12 cellular contexts compared by ENCODE assay signal in genomic region chr5:74578356-74579044, GRCh38.
DNase-seq lines count a peak whose midpoint lies in the region; ATAC-seq and TF ChIP-seq lines count a peak whose summit lies in the region.
"Had no signal": no experiment of that assay in that cellular context is flagged by ENCODE, and none has a peak within 500 bp of the region (broad histone marks: within the 10 kb centered on the region; RNA-seq: fewer than 3 reads in every experiment).

No MANE protein-coding gene starts in this region.

- H3K4me3 Mint-ChIP-seq in CD4-positive, CD25-positive, alpha-beta regulatory T cell, result peak overlapping the region in 1 of 4 donors; percentile 24
- peak overlapping the region; percentile 71 for H3K4me3 Mint-ChIP-seq in activated T-helper 17 cell treated with anti-CD3 and anti-CD28 coated beads, Interleukin-2, amount 50 U/mL, for 72 hours
- H3K4me3 Mint-ChIP-seq: H9 had no signal

- H3K27ac ChIP-seq in CD4-positive, CD25-positive, alpha-beta regulatory T cell (ENCODE audit: insufficient read depth, low read length, poor library complexity, severe bottlenecking), result no peak overlapping the region

- no peaks in the 10 kb centered on the region for H3K36me3 ChIP-seq in CD4-positive, CD25-positive, alpha-beta regulatory T cell (ENCODE audit: control insufficient read depth, insufficient read depth, low read length)

- no peaks in the 10 kb centered on the region for H3K27me3 Mint-ChIP-seq in CD4-positive, CD25-positive, alpha-beta regulatory T cell
- H3K27me3 Mint-ChIP-seq in activated T-helper 17 cell treated with anti-CD3 and anti-CD28 coated beads, Interleukin-2, amount 50 U/mL, for 72 hours, result peaks cover 3% of the 10 kb centered on the region

- no peak for TF ChIP-seq CTCF in foreskin fibroblast (IDR thresholded peaks at IDR 0.05; ENCODE audit: low read depth, low read length)

- H3K9me3 ChIP-seq in CD4-positive, CD25-positive, alpha-beta regulatory T cell (ENCODE audit: control insufficient read depth in 2 of 2, low read length in 2 of 2), result no peaks in the 10 kb centered on the region

- H3K4me1 Mint-ChIP-seq in CD4-positive, CD25-positive, alpha-beta regulatory T cell, result peaks cover 10 to 34% (median 25%) of the 10 kb centered on the region in 4 donors
- H3K4me1 Mint-ChIP-seq in activated T-helper 17 cell treated with anti-CD3 and anti-CD28 coated beads, Interleukin-2, amount 50 U/mL, for 72 hours, result peaks cover 33% of the 10 kb centered on the region

- no peak for ATAC-seq in CD4-positive, CD25-positive, alpha-beta regulatory T cell (ENCODE audit: low read depth in 2 of 2)
- ATAC-seq in GM18861 (IDR thresholded peaks at IDR 0.05; ENCODE audit: unreplicated experiment) (peak; percentile 34), HG02885 (IDR thresholded peaks at IDR 0.05; ENCODE audit: poor library complexity, unreplicated experiment) (peak; percentile 61), HG03571 (IDR thresholded peaks at IDR 0.05; ENCODE audit: unreplicated experiment) (no peak)
- ATAC-seq in activated T-helper 17 cell treated with anti-CD3 and anti-CD28 coated beads, Interleukin-2, amount 50 U/mL, for 72 hours (replicated peaks), result peak; percentile 56
- ATAC-seq: right cardiac atrium had no signal

- peak overlapping the region; percentile 51 for H3K4me3 ChIP-seq in CD4-positive, CD25-positive, alpha-beta regulatory T cell (ENCODE audit: low read depth, low read length)
- H3K4me3 ChIP-seq in foreskin fibroblast (ENCODE audit: low read depth in 1 of 2, low read length in 2 of 2), result no peak overlapping the region

- H3K4me1 ChIP-seq in CD4-positive, CD25-positive, alpha-beta regulatory T cell (ENCODE audit: control insufficient read depth, insufficient read depth, low read length, poor library complexity, severe bottlenecking), result peaks cover 34% of the 10 kb centered on the region

- peak overlapping the region in 2 of 3 donors; percentile 22 to 81 for H3K27ac Mint-ChIP-seq in CD4-positive, CD25-positive, alpha-beta regulatory T cell
- H3K27ac Mint-ChIP-seq in activated T-helper 17 cell treated with anti-CD3 and anti-CD28 coated beads, Interleukin-2, amount 50 U/mL, for 72 hours, result peak overlapping the region; percentile 96
- H3K27ac Mint-ChIP-seq: H9 had no signal

- peaks cover 1% of the 10 kb centered on the region for H3K27me3 ChIP-seq in CD4-positive, CD25-positive, alpha-beta regulatory T cell (ENCODE audit: control insufficient read depth, insufficient read depth, low read length)

- DNase-seq in CD4-positive, CD25-positive, alpha-beta regulatory T cell, result no peak
- no peak for DNase-seq in GOT3 (lab: John Stamatoyannopoulos, UW)
- no peak for DNase-seq in foreskin fibroblast
- no peak for DNase-seq in NCI-H345 (lab: John Stamatoyannopoulos, UW)
- DNase-seq: cortex of kidney, H9, KG1, right cardiac atrium had no signal

- H3K9me3 Mint-ChIP-seq in CD4-positive, CD25-positive, alpha-beta regulatory T cell, result no peaks in the 10 kb centered on the region
- peaks cover 4% of the 10 kb centered on the region for H3K9me3 Mint-ChIP-seq in activated T-helper 17 cell treated with anti-CD3 and anti-CD28 coated beads, Interleukin-2, amount 50 U/mL, for 72 hours
- H3K9me3 Mint-ChIP-seq: H9 had no signal

- no peaks in the 10 kb centered on the region for H3K36me3 Mint-ChIP-seq in CD4-positive, CD25-positive, alpha-beta regulatory T cell
- peaks cover 12% of the 10 kb centered on the region for H3K36me3 Mint-ChIP-seq in activated T-helper 17 cell treated with anti-CD3 and anti-CD28 coated beads, Interleukin-2, amount 50 U/mL, for 72 hours (ENCODE audit: low read depth)

Comparison
In these comparisons a context has a peak if more than half of its experiments do, and no peak if none do; other contexts are left out.
1. ATAC-seq: peak in GM18861 (single experiment), HG02885 (single experiment) and activated T-helper 17 cell treated with anti-CD3 and anti-CD28 coated beads, Interleukin-2, amount 50 U/mL, for 72 hours (single experiment); none in CD4-positive, CD25-positive, alpha-beta regulatory T cell (0 of 2) and HG03571 (single experiment).